8 cellular contexts compared by ENCODE assay signal in genomic region chr7:90119178-90119971, GRCh38. TPM values are rescaled to one million over a fixed set of nuclear protein-coding genes. Genes with fewer than 3 reads are reported as not detected.
DNase-seq lines count a peak whose midpoint lies in the region; FAIRE-seq and TF ChIP-seq lines count a peak whose summit lies in the region.

No MANE protein-coding gene starts in this region.

- H3K27me3 Mint-ChIP-seq in glutamatergic neuron (ENCODE audit: unreplicated experiment) = peaks cover 11% of the 10 kb centered on the region

- H3K4me3 Mint-ChIP-seq in glutamatergic neuron (ENCODE audit: unreplicated experiment) = peak overlapping the region; percentile 82

- no peak overlapping the region for H3K27ac Mint-ChIP-seq in glutamatergic neuron (ENCODE audit: unreplicated experiment)

- no peaks in the 10 kb centered on the region for H3K4me1 Mint-ChIP-seq in glutamatergic neuron (ENCODE audit: low read depth, unreplicated experiment)

- DNase-seq in AG04449 (ENCODE audit: low read depth, low spot score) (no peak), NCI-H1105 (lab: John Stamatoyannopoulos, UW) (peak; percentile 62), glutamatergic neuron (peak; percentile 59), nucleus accumbens (lab: John Stamatoyannopoulos, UW) (peak in 51 of 56 donors; percentile 3 to 90 (median 65)), urothelium cell line (ENCODE audit: low spot score) (peak; percentile 67), GM19238 (ENCODE audit: insufficient read length, low spot score) (no peak), germinal center (ENCODE audit: low spot score) (no peak)
- DNase-seq in activated naive CD4-positive, alpha-beta T cell (lab: John Stamatoyannopoulos, UW) = peak in 3 of 4 experiments; percentile 8 to 18 (median 9)

- CTCF ChIA-PET in AG04449 (lab: Yijun Ruan, JAX) = interaction anchor here (0.7 kb wide), 1 partner anchor 1876 kb away, joined by 3 read pairs; no protein-coding TSS in a partner anchor

- no peak for TF ChIP-seq CTCF in AG04449 (IDR thresholded peaks at IDR 0.05; ENCODE audit: insufficient read depth, low read length, missing control alignments)
- no peak for TF ChIP-seq CTCF in glutamatergic neuron (IDR thresholded peaks at IDR 0.05; ENCODE audit: partially characterized antibody, unreplicated experiment)

- POLR2A ChIA-PET in AG04449 (lab: Yijun Ruan, JAX) = no interaction called here

- peaks cover 2% of the 10 kb centered on the region for H3K9me3 Mint-ChIP-seq in glutamatergic neuron (ENCODE audit: unreplicated experiment)

- H3K36me3 Mint-ChIP-seq in glutamatergic neuron (ENCODE audit: unreplicated experiment) = peaks cover 6% of the 10 kb centered on the region

- FAIRE-seq in urothelium cell line (lab: Jason Lieb, UNC) = no peak

- H3K4me3 ChIP-seq in AG04449 (ENCODE audit: low read depth, low read length) = peak overlapping the region; percentile 46

RNA-seq across cellular contexts. Expression of gene STEAP1, which starts 34.9 kb away (rescaled TPM):
- total RNA-seq in glutamatergic neuron (ENCODE audit: unreplicated experiment) = not detected

Comparison
In these comparisons a context has a peak if more than half of its experiments do, and no peak if none do; other contexts are left out.
1. DNase-seq: peak in NCI-H1105 (single experiment), activated naive CD4-positive, alpha-beta T cell (3 of 4), glutamatergic neuron (single experiment), nucleus accumbens (51 of 56) and urothelium cell line (single experiment); none in AG04449 (single experiment), GM19238 (single experiment) and germinal center (single experiment).